Comparison of ENCODE assay signal across 8 cellular contexts in genomic region chr11:121494355-121495099, GRCh38. TPM values are rescaled to one million over a fixed set of nuclear protein-coding genes. Genes with fewer than 3 reads are reported as not detected.
DNase-seq lines count a peak whose midpoint lies in the region; TF ChIP-seq lines count a peak whose summit lies in the region.

No MANE protein-coding gene starts in this region.

- no peaks in the 10 kb centered on the region for H3K4me1 Mint-ChIP-seq in mesothelial cell of epicardium

- H3K4me1 ChIP-seq in osteoblast (ENCODE audit: insufficient read depth, low read length) = no peaks in the 10 kb centered on the region

- H4K20me1 ChIP-seq in osteoblast (ENCODE audit: insufficient read depth, low read length) = no peaks in the 10 kb centered on the region

- H3K4me3 ChIP-seq in GM12875 (ENCODE audit: low read depth, low read length) (peak overlapping the region; percentile 17), H7 (ENCODE audit: insufficient read depth, low read depth, low read length) (no peak overlapping the region), epithelial cell of esophagus (ENCODE audit: low read length) (no peak overlapping the region), osteoblast (ENCODE audit: insufficient read depth, low read length) (no peak overlapping the region)

- DNase-seq in H7 (peak; percentile 48), NOMO-1 treated with DMSO at 0.1 percent for 48 hours (lab: John Stamatoyannopoulos, UW; ENCODE audit: unreplicated experiment) (peak; percentile 62), epithelial cell of esophagus (ENCODE audit: low read depth) (peak; percentile 34), iPS-NIHi11 (ENCODE audit: low spot score) (no peak), mesothelial cell of epicardium (ENCODE audit: low spot score in 2 of 2, unreplicated experiment in 2 of 2) (no peak), HK-2 (ENCODE audit: unreplicated experiment) (no peak), osteoblast (ENCODE audit: insufficient read length, low spot score, missing footprints) (no peak)

- H2AFZ ChIP-seq in osteoblast (ENCODE audit: low read length) = no peak overlapping the region

- H3K36me3 ChIP-seq in H7 (replicated peaks; ENCODE audit: control insufficient read depth, insufficient read depth, low read length) (peaks cover 4% of the 10 kb centered on the region), osteoblast (ENCODE audit: insufficient read depth, low read length) (no peaks in the 10 kb centered on the region)

- H3K4me3 Mint-ChIP-seq in mesothelial cell of epicardium = no peak overlapping the region

- H3K27ac Mint-ChIP-seq in mesothelial cell of epicardium = no peak overlapping the region

- H3K9me3 ChIP-seq in osteoblast (ENCODE audit: low read depth, low read length) = no peaks in the 10 kb centered on the region

- no peaks in the 10 kb centered on the region for H3K27me3 Mint-ChIP-seq in mesothelial cell of epicardium (ENCODE audit: low read depth)

- peaks cover 4% of the 10 kb centered on the region for H3K9me3 Mint-ChIP-seq in mesothelial cell of epicardium

- no peak overlapping the region for H3K27ac ChIP-seq in osteoblast (ENCODE audit: low read depth, low read length)

- no peak overlapping the region for H3K4me2 ChIP-seq in osteoblast (ENCODE audit: insufficient read depth, low read length)

- H3K27me3 ChIP-seq in H7 (ENCODE audit: control insufficient read depth, insufficient read depth, low read length) (no peaks in the 10 kb centered on the region), osteoblast (ENCODE audit: insufficient read depth, low read length) (peaks cover 4% of the 10 kb centered on the region)

- H3K36me3 Mint-ChIP-seq in mesothelial cell of epicardium = peaks cover 38% of the 10 kb centered on the region

- no peaks in the 10 kb centered on the region for H3K79me2 ChIP-seq in osteoblast (ENCODE audit: insufficient read depth, low read length)

- TF ChIP-seq CTCF in GM12875 (IDR thresholded peaks at IDR 0.05; ENCODE audit: borderline replicate concordance, insufficient read depth, low read depth, low read length) = no peak
- no peak for TF ChIP-seq CTCF in epithelial cell of esophagus (IDR thresholded peaks at IDR 0.05; ENCODE audit: insufficient read depth, low read depth, low read length, missing control alignments)
- no peak for TF ChIP-seq CTCF in mesothelial cell of epicardium (IDR thresholded peaks at IDR 0.05; ENCODE audit: unreplicated experiment)
- TF ChIP-seq CTCF in osteoblast (IDR thresholded peaks at IDR 0.05; ENCODE audit: extremely low read depth, low read depth, low read length) = no peak

RNA-seq across cellular contexts. Expression of gene SORL1, which starts 42.4 kb away (rescaled TPM):
- total RNA-seq in H7 (2014; rRNA removed; shearing (Covaris generic)) = 13.3 and 20.3 TPM in 2 replicates
- total RNA-seq in mesothelial cell of epicardium (28.0 to 32.8 TPM (median 29.8 TPM) in 3 replicates), osteoblast (under 0.01 and 0.36 TPM in 2 replicates)

Comparison
In these comparisons a context has a peak if more than half of its experiments do, and no peak if none do; other contexts are left out.
1. DNase-seq: peak in H7 (single experiment), NOMO-1 treated with DMSO at 0.1 percent for 48 hours (single experiment) and epithelial cell of esophagus (single experiment); none in iPS-NIHi11 (single experiment), mesothelial cell of epicardium (0 of 2), HK-2 (single experiment) and osteoblast (single experiment).
2. RNA of gene SORL1, which starts 42.4 kb away (total RNA-seq): 28.0 to 32.8 TPM in mesothelial cell of epicardium and 13.3 to 20.3 TPM in H7; under 0.01 to 0.36 TPM in osteoblast; every median in the first group is over 10 times any median in the second.